1 cellular context compared by ENCODE assay signal in the genomic region with DNA sequence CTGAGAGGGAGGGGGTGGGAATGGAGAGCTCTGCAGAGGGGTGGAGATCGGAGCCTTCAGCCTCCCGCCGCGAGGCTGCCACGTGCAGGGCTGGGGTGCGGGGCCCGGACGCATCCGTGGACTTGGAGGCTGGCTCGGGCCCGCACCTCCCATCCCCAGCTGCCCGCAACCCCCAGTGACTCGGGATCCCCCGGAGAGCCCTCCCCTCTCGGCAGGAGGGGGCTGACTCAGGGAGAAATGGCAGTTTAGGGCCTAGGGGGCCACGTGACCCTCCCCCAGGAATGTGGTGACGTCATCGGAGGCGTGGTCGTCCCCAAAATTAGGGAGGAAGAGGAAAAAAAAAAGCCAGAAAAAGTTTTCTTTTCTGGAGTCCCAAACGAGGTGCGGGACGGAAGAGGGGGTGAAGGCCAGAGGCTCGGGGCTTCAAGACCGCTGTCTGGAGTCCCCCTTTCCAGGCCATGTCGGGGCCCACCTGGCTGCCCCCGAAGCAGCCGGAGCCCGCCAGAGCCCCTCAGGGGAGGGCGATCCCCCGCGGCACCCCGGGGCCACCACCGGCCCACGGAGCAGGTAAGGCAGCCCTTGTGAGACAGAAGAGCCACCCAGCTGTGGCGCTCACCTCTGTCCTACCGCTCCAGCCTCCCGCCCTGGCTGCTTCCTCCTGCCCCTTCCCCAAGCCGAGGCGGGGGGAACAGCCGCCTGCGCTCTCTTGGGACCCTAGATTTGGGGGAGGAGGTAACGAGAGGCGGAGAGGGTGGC.
TF ChIP-seq lines count a peak whose summit lies in the region.

A gene with protein sequence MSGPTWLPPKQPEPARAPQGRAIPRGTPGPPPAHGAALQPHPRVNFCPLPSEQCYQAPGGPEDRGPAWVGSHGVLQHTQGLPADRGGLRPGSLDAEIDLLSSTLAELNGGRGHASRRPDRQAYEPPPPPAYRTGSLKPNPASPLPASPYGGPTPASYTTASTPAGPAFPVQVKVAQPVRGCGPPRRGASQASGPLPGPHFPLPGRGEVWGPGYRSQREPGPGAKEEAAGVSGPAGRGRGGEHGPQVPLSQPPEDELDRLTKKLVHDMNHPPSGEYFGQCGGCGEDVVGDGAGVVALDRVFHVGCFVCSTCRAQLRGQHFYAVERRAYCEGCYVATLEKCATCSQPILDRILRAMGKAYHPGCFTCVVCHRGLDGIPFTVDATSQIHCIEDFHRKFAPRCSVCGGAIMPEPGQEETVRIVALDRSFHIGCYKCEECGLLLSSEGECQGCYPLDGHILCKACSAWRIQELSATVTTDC (plus strand): TSS at position 348 of the 756 bp plus-strand sequence. CDS start 111 bp downstream, at position 459.

TF ChIP-seq in SK-N-SH treated with all-trans-retinoic acid at 6 μM for 48 hours, 23 proteins besides CTCF, POLR2A, EP300 and RAD21 (continued from another document):
- TF ChIP-seq, protein P1, sequence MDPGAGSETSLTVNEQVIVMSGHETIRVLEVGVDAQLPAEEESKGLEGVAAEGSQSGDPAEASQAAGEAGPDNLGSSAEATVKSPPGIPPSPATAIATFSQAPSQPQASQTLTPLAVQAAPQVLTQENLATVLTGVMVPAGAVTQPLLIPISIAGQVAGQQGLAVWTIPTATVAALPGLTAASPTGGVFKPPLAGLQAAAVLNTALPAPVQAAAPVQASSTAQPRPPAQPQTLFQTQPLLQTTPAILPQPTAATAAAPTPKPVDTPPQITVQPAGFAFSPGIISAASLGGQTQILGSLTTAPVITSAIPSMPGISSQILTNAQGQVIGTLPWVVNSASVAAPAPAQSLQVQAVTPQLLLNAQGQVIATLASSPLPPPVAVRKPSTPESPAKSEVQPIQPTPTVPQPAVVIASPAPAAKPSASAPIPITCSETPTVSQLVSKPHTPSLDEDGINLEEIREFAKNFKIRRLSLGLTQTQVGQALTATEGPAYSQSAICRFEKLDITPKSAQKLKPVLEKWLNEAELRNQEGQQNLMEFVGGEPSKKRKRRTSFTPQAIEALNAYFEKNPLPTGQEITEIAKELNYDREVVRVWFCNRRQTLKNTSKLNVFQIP (CRISPR knock-in tag; IDR thresholded peaks at IDR 0.05; ENCODE audit: borderline replicate concordance, low read depth), result no peak
- TF ChIP-seq RARB (CRISPR knock-in tag; IDR thresholded peaks at IDR 0.05), result no peak
- TF ChIP-seq ZFP30 (CRISPR knock-in tag; IDR thresholded peaks at IDR 0.05), result no peak
- TF ChIP-seq ZFP3 (CRISPR knock-in tag; IDR thresholded peaks at IDR 0.05), result no peak
- no peak for TF ChIP-seq TOX (CRISPR knock-in tag; IDR thresholded peaks at IDR 0.05; ENCODE audit: borderline replicate concordance)
